Comparison of ENCODE assay signal across 12 cellular contexts in the genomic region with DNA sequence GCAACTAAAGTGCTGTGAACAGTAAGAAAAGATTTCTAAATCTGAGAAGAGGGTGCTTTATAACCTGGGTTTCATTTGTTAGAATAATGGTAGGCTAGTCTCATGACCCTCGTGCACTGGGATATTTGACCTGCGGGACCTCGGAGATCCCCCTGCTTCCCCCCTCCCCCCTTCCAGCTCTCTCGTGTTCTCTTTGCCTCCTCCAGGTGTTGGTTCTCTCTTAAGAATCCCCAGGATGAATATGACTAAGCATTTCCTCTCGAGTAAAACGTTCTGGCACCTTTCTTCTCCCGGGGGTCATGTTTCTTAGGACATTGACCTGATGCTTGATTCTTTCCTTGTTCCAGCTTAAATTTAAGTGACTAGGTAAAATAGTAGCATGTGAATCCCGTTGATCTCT.
DNase-seq lines count a peak whose midpoint lies in the region; ATAC-seq lines count a peak whose summit lies in the region.
"Had no signal": no experiment of that assay in that cellular context is flagged by ENCODE, and none has a peak within 500 bp of the region (broad histone marks: within the 10 kb centered on the region; RNA-seq: fewer than 3 reads in every experiment).

No MANE protein-coding gene starts in this region.

- H3K9me3 ChIP-seq in thymus (ENCODE audit: control insufficient read depth) = no peaks in the 10 kb centered on the region

- H3K36me3 Mint-ChIP-seq in stimulated activated naive CD8-positive, alpha-beta T cell treated with anti-CD3 and anti-CD28 coated beads, Interleukin-15, Interleukin-2, amounts not matched to agents 100 ng/mL and 50 ng/mL, for 24 hours (ENCODE audit: low read depth) = peaks cover 81% of the 10 kb centered on the region
- H3K36me3 Mint-ChIP-seq in activated naive CD8-positive, alpha-beta T cell treated with anti-CD3 and anti-CD28 coated beads for 36 hours = peaks cover 57% of the 10 kb centered on the region

- H3K36me3 ChIP-seq in thymus (ENCODE audit: control insufficient read depth, insufficient read depth) = peaks cover 39% of the 10 kb centered on the region

- peaks cover 37% of the 10 kb centered on the region for H3K4me1 ChIP-seq in thymus (ENCODE audit: control insufficient read depth, insufficient read depth, low read length)

- H3K27me3 Mint-ChIP-seq in stimulated activated naive CD8-positive, alpha-beta T cell treated with anti-CD3 and anti-CD28 coated beads, Interleukin-15, Interleukin-2, amounts not matched to agents 100 ng/mL and 50 ng/mL, for 24 hours = no peaks in the 10 kb centered on the region
- H3K27me3 Mint-ChIP-seq in activated naive CD8-positive, alpha-beta T cell treated with anti-CD3 and anti-CD28 coated beads for 36 hours = no peaks in the 10 kb centered on the region

- no peak overlapping the region for H3K4me3 Mint-ChIP-seq in stimulated activated naive CD8-positive, alpha-beta T cell treated with anti-CD3 and anti-CD28 coated beads, Interleukin-15, Interleukin-2, amounts not matched to agents 100 ng/mL and 50 ng/mL, for 24 hours
- no peak overlapping the region for H3K4me3 Mint-ChIP-seq in activated naive CD8-positive, alpha-beta T cell treated with anti-CD3 and anti-CD28 coated beads for 36 hours

- H3K27ac Mint-ChIP-seq in stimulated activated naive CD8-positive, alpha-beta T cell treated with anti-CD3 and anti-CD28 coated beads, Interleukin-15, Interleukin-2, amounts not matched to agents 100 ng/mL and 50 ng/mL, for 24 hours = peak overlapping the region; percentile 85
- H3K27ac Mint-ChIP-seq in activated naive CD8-positive, alpha-beta T cell treated with anti-CD3 and anti-CD28 coated beads for 36 hours = peak overlapping the region; percentile 64

- DNase-seq in stimulated activated naive CD8-positive, alpha-beta T cell treated with anti-CD3 and anti-CD28 coated beads, Interleukin-15, Interleukin-2, amounts not matched to agents 100 U/mL and 50 U/mL, for 24 hours = no peak
- no peak for DNase-seq in activated naive CD8-positive, alpha-beta T cell treated with anti-CD3 and anti-CD28 coated beads for 36 hours
- DNase-seq in NCI-H1694 (lab: John Stamatoyannopoulos, UW) (no peak), NCI-H345 treated with DMSO at 0.1 percent for 48 hours (lab: John Stamatoyannopoulos, UW; ENCODE audit: unreplicated experiment) (no peak)
- DNase-seq: IMR-90, NCI-H187, retina had no signal

- ATAC-seq in stimulated activated naive CD8-positive, alpha-beta T cell treated with anti-CD3 and anti-CD28 coated beads, Interleukin-15, Interleukin-2, amounts not matched to agents 100 U/mL and 50 U/mL, for 24 hours = no peak
- ATAC-seq in HG03442 (IDR thresholded peaks at IDR 0.05; ENCODE audit: unreplicated experiment) (peak; percentile 52), HG03045 (IDR thresholded peaks at IDR 0.05; ENCODE audit: unreplicated experiment) (no peak)

- no peaks in the 10 kb centered on the region for H3K27me3 ChIP-seq in thymus (ENCODE audit: control insufficient read depth, insufficient read depth)

- H3K4me3 ChIP-seq in thymus (ENCODE audit: low read length) = peak overlapping the region; percentile 40
- H3K4me3 ChIP-seq: SK-N-MC had no signal

- no peaks in the 10 kb centered on the region for H3K9me3 Mint-ChIP-seq in stimulated activated naive CD8-positive, alpha-beta T cell treated with anti-CD3 and anti-CD28 coated beads, Interleukin-15, Interleukin-2, amounts not matched to agents 100 ng/mL and 50 ng/mL, for 24 hours
- H3K9me3 Mint-ChIP-seq in activated naive CD8-positive, alpha-beta T cell treated with anti-CD3 and anti-CD28 coated beads for 36 hours = no peaks in the 10 kb centered on the region

- H3K4me1 Mint-ChIP-seq in stimulated activated naive CD8-positive, alpha-beta T cell treated with anti-CD3 and anti-CD28 coated beads, Interleukin-15, Interleukin-2, amounts not matched to agents 100 ng/mL and 50 ng/mL, for 24 hours (ENCODE audit: low read depth) = peaks cover 64% of the 10 kb centered on the region
- H3K4me1 Mint-ChIP-seq in activated naive CD8-positive, alpha-beta T cell treated with anti-CD3 and anti-CD28 coated beads for 36 hours = peaks cover 59% of the 10 kb centered on the region

- no peak overlapping the region for H3K27ac ChIP-seq in thymus (ENCODE audit: low read depth)
- H3K27ac ChIP-seq: SK-N-MC had no signal

- 15% methylated on average over 8 of the region's 8 CpGs for WGBS in thymus
